ENCODE assay signal across 26 cellular contexts in genomic region chr17:57447357-57448019, GRCh38.
DNase-seq lines count a peak whose midpoint lies in the region; ATAC-seq and TF ChIP-seq lines count a peak whose summit lies in the region.
"Had no signal": no experiment of that assay in that cellular context is flagged by ENCODE, and none has a peak within 500 bp of the region (broad histone marks: within the 10 kb centered on the region; RNA-seq: fewer than 3 reads in every experiment).

No MANE protein-coding gene starts in this region.

- H3K27me3 ChIP-seq in BLaER1 treated with 17β-estradiol and CSF1 and Interleukin-3, amounts not matched to agents 10 nM and 100 nM = peaks cover 0 to 6% (median 0%) of the 10 kb centered on the region in 11 experiments; a peak in 3 of 22 replicates
- no peaks in the 10 kb centered on the region for H3K27me3 ChIP-seq in naive thymus-derived CD4-positive, alpha-beta T cell (ENCODE audit: control insufficient read depth in 2 of 2, insufficient read depth in 2 of 2, low read length in 2 of 2)
- H3K27me3 ChIP-seq: pancreas, right lobe of liver, tibial nerve had no signal

- no peaks in the 10 kb centered on the region for H3K9me3 Mint-ChIP-seq in activated B cell treated with CpG ODN at 0.5 μM for 24 hours
- H3K9me3 Mint-ChIP-seq in naive thymus-derived CD4-positive, alpha-beta T cell = no peaks in the 10 kb centered on the region
- H3K9me3 Mint-ChIP-seq in stimulated activated naive CD8-positive, alpha-beta T cell treated with anti-CD3 and anti-CD28 coated beads, Interleukin-15, amount 100 ng/mL, for 72 hours = no peaks in the 10 kb centered on the region
- H3K9me3 Mint-ChIP-seq: activated CD4-positive, alpha-beta memory T cell treated with anti-CD3 and anti-CD28 coated beads, Interleukin-2, amount 10 ng/mL, durations not matched to agents 7 days and 5 days; naive thymus-derived CD8-positive, alpha-beta T cell; WTC11 had no signal

- TF ChIP-seq CTCF in activated B cell treated with CpG ODN at 0.5 μM for 24 hours (IDR thresholded peaks at IDR 0.05) = no peak

- peak overlapping the region in 8 of 11 experiments; percentile 52 to 99 (median 94); a peak in 17 of 22 replicates for H3K27ac ChIP-seq in BLaER1 treated with 17β-estradiol and CSF1 and Interleukin-3, amounts not matched to agents 10 nM and 100 nM
- H3K27ac ChIP-seq in naive thymus-derived CD4-positive, alpha-beta T cell (ENCODE audit: low read depth, low read length) = no peak overlapping the region
- H3K27ac ChIP-seq: pancreas, right lobe of liver, tibial nerve had no signal

- peak overlapping the region in 8 of 11 experiments; percentile 31 to 92 (median 82); a peak in 16 of 22 replicates for H3K9ac ChIP-seq in BLaER1 treated with 17β-estradiol and CSF1 and Interleukin-3, amounts not matched to agents 10 nM and 100 nM
- H3K9ac ChIP-seq: SK-N-SH had no signal

- peak overlapping the region; percentile 39 for H3K4me3 Mint-ChIP-seq in activated B cell treated with CpG ODN at 0.5 μM for 24 hours
- H3K4me3 Mint-ChIP-seq in naive thymus-derived CD4-positive, alpha-beta T cell = no peak overlapping the region
- no peak overlapping the region for H3K4me3 Mint-ChIP-seq in stimulated activated naive CD8-positive, alpha-beta T cell treated with anti-CD3 and anti-CD28 coated beads, Interleukin-15, amount 100 ng/mL, for 72 hours
- H3K4me3 Mint-ChIP-seq: activated CD4-positive, alpha-beta memory T cell treated with anti-CD3 and anti-CD28 coated beads, Interleukin-2, amount 10 ng/mL, durations not matched to agents 7 days and 5 days; naive thymus-derived CD8-positive, alpha-beta T cell; WTC11 had no signal

- H4K20me1 ChIP-seq in BLaER1 treated with 17β-estradiol and CSF1 and Interleukin-3, amounts not matched to agents 10 nM and 100 nM = peaks cover 0 to 6% (median 0%) of the 10 kb centered on the region in 11 experiments; a peak in 2 of 22 replicates

- DNase-seq in HUDEP-2 (lab: John Stamatoyannopoulos, UW; ENCODE audit: unreplicated experiment in 76 of 76) = peak in 58 of 76 experiments; percentile 4 to 69 (median 42)
- DNase-seq in activated B cell treated with CpG ODN at 0.5 μM for 24 hours = no peak
- no peak for DNase-seq in naive thymus-derived CD4-positive, alpha-beta T cell
- no peak for DNase-seq in stimulated activated naive CD8-positive, alpha-beta T cell treated with anti-CD3 and anti-CD28 coated beads, Interleukin-15, amount 100 ng/mL, for 72 hours
- DNase-seq in NCI-H2196 (lab: John Stamatoyannopoulos, UW; ENCODE audit: unreplicated experiment) = no peak
- DNase-seq: activated CD4-positive, alpha-beta memory T cell treated with anti-CD3 and anti-CD28 coated beads, Interleukin-2, amount 10 ng/mL, durations not matched to agents 7 days and 5 days; activated effector memory CD4-positive, alpha-beta T cell treated with anti-CD3 and anti-CD28 coated beads, Interleukin-2, amount 50 U/mL, for 16 hours; effector CD8-positive, alpha-beta T cell; foreskin fibroblast; GOT3; mesendoderm; naive thymus-derived CD8-positive, alpha-beta T cell; NCI-H1092; NCI-H187; NCI-H526 treated with DMSO at 0.1 percent for 48 hours; pancreas; right lobe of liver; SK-N-SH; stimulated activated CD4-positive, alpha-beta T cell treated with anti-CD3 and anti-CD28 coated beads, Interleukin-4, amount 100 ng/mL, for 4 hours; stimulated activated naive CD8-positive, alpha-beta T cell treated with anti-CD3 and anti-CD28 coated beads, Interleukin-15, Interleukin-2, amounts not matched to agents 100 U/mL and 50 U/mL, for 24 hours had no signal

- intact Hi-C loops in activated B cell treated with CpG ODN at 0.5 μM for 24 hours (cut with micrococcal nuclease) = no loop called here
- intact Hi-C loops in naive thymus-derived CD4-positive, alpha-beta T cell (cut with micrococcal nuclease) = loop anchor here in 1 of 2 donors (10.0 kb wide), 1 partner anchor 157 kb away; no protein-coding TSS in a partner anchor

- peak overlapping the region; percentile 45 to 94 (median 90) for H3K4me2 ChIP-seq in BLaER1 treated with 17β-estradiol and CSF1 and Interleukin-3, amounts not matched to agents 10 nM and 100 nM
- H3K4me2 ChIP-seq: SK-N-SH had no signal

- ATAC-seq in activated B cell treated with CpG ODN at 0.5 μM for 24 hours (ENCODE audit: low read depth) (peak; percentile 23), HG02588 (IDR thresholded peaks at IDR 0.05; ENCODE audit: unreplicated experiment) (no peak), GM19463 (IDR thresholded peaks at IDR 0.05; ENCODE audit: unreplicated experiment) (no peak)
- ATAC-seq in naive thymus-derived CD4-positive, alpha-beta T cell = peak; percentile 28
- no peak for ATAC-seq in stimulated activated naive CD8-positive, alpha-beta T cell treated with anti-CD3 and anti-CD28 coated beads, Interleukin-15, amount 100 ng/mL, for 72 hours
- ATAC-seq: left lobe of liver; naive thymus-derived CD8-positive, alpha-beta T cell; right lobe of liver; stimulated activated naive CD8-positive, alpha-beta T cell treated with anti-CD3 and anti-CD28 coated beads, Interleukin-15, Interleukin-2, amounts not matched to agents 100 U/mL and 50 U/mL, for 24 hours; WTC11 had no signal

- H3K4me1 ChIP-seq in BLaER1 treated with 17β-estradiol and CSF1 and Interleukin-3, amounts not matched to agents 10 nM and 100 nM = peaks cover 78 to 100% (median 99%) of the 10 kb centered on the region in 10 experiments
- H3K4me1 ChIP-seq in naive thymus-derived CD4-positive, alpha-beta T cell (ENCODE audit: control insufficient read depth in 2 of 2, insufficient read depth in 2 of 2, low read length in 2 of 2) = peaks cover 14 to 26% of the 10 kb centered on the region in 2 donors
- H3K4me1 ChIP-seq: pancreas, right lobe of liver had no signal

- peaks cover 0 to 31% (median 0%) of the 10 kb centered on the region in 11 experiments; a peak in 4 of 22 replicates for H3K36me3 ChIP-seq in BLaER1 treated with 17β-estradiol and CSF1 and Interleukin-3, amounts not matched to agents 10 nM and 100 nM
- H3K36me3 ChIP-seq in naive thymus-derived CD4-positive, alpha-beta T cell (ENCODE audit: control insufficient read depth in 2 of 3, insufficient read depth in 3 of 3, low read length in 3 of 3) = no peaks in the 10 kb centered on the region
- H3K36me3 ChIP-seq: pancreas, right lobe of liver, tibial nerve had no signal

- POLR2A ChIA-PET in activated B cell treated with CpG ODN at 0.5 μM for 24 hours (lab: Charles Lee) = no interaction called here
- POLR2A ChIA-PET in naive thymus-derived CD4-positive, alpha-beta T cell (lab: Charles Lee) = interaction anchor here (0.6 kb wide), 1 partner anchor 12 kb away, joined by 3 read pairs; no protein-coding TSS in a partner anchor

- peaks cover 73% of the 10 kb centered on the region for H3K4me1 Mint-ChIP-seq in activated B cell treated with CpG ODN at 0.5 μM for 24 hours
- H3K4me1 Mint-ChIP-seq in naive thymus-derived CD4-positive, alpha-beta T cell = peaks cover 38 to 84% (median 70%) of the 10 kb centered on the region in 7 donors
- peaks cover 74% of the 10 kb centered on the region for H3K4me1 Mint-ChIP-seq in stimulated activated naive CD8-positive, alpha-beta T cell treated with anti-CD3 and anti-CD28 coated beads, Interleukin-15, amount 100 ng/mL, for 72 hours

- H3K27me3 Mint-ChIP-seq in activated B cell treated with CpG ODN at 0.5 μM for 24 hours = no peaks in the 10 kb centered on the region
- no peaks in the 10 kb centered on the region for H3K27me3 Mint-ChIP-seq in naive thymus-derived CD4-positive, alpha-beta T cell
- no peaks in the 10 kb centered on the region for H3K27me3 Mint-ChIP-seq in stimulated activated naive CD8-positive, alpha-beta T cell treated with anti-CD3 and anti-CD28 coated beads, Interleukin-15, amount 100 ng/mL, for 72 hours
- H3K27me3 Mint-ChIP-seq: activated CD4-positive, alpha-beta memory T cell treated with anti-CD3 and anti-CD28 coated beads, Interleukin-2, amount 10 ng/mL, durations not matched to agents 7 days and 5 days; naive thymus-derived CD8-positive, alpha-beta T cell had no signal

- H3K9me3 ChIP-seq in BLaER1 treated with 17β-estradiol and CSF1 and Interleukin-3, amounts not matched to agents 10 nM and 100 nM (replicated peaks in 1 of 11) = peaks cover 0 to 10% (median 6%) of the 10 kb centered on the region in 11 experiments; a peak in 12 of 22 replicates
- H3K9me3 ChIP-seq in naive thymus-derived CD4-positive, alpha-beta T cell (ENCODE audit: control insufficient read depth in 2 of 3, low read length in 3 of 3) = no peaks in the 10 kb centered on the region
- H3K9me3 ChIP-seq: pancreas, right lobe of liver, SK-N-SH, tibial nerve had no signal

- peak overlapping the region; percentile 18 for H3K27ac Mint-ChIP-seq in activated B cell treated with CpG ODN at 0.5 μM for 24 hours
- H3K27ac Mint-ChIP-seq in naive thymus-derived CD4-positive, alpha-beta T cell = peak overlapping the region in 4 of 9 donors; percentile 15 to 76 (median 53)
- peak overlapping the region in 1 of 2 donors; percentile 85 for H3K27ac Mint-ChIP-seq in stimulated activated naive CD8-positive, alpha-beta T cell treated with anti-CD3 and anti-CD28 coated beads, Interleukin-15, amount 100 ng/mL, for 72 hours
- H3K27ac Mint-ChIP-seq: activated CD4-positive, alpha-beta memory T cell treated with anti-CD3 and anti-CD28 coated beads, Interleukin-2, amount 10 ng/mL, durations not matched to agents 7 days and 5 days; WTC11 had no signal

- peak overlapping the region in 4 of 10 experiments; percentile 3 to 66 (median 46); a peak in 5 of 20 replicates for H3K4me3 ChIP-seq in BLaER1 treated with 17β-estradiol and CSF1 and Interleukin-3, amounts not matched to agents 10 nM and 100 nM
- no peak overlapping the region for H3K4me3 ChIP-seq in naive thymus-derived CD4-positive, alpha-beta T cell (ENCODE audit: low read length)
- H3K4me3 ChIP-seq: pancreas, right lobe of liver, tibial nerve had no signal

- peaks cover 8% of the 10 kb centered on the region for H3K36me3 Mint-ChIP-seq in activated B cell treated with CpG ODN at 0.5 μM for 24 hours (ENCODE audit: low read depth)
- H3K36me3 Mint-ChIP-seq in naive thymus-derived CD4-positive, alpha-beta T cell = peaks cover 0 to 9% (median 0%) of the 10 kb centered on the region in 5 donors
- H3K36me3 Mint-ChIP-seq: WTC11 had no signal

- CTCF ChIA-PET in activated B cell treated with CpG ODN at 0.5 μM for 24 hours (lab: Charles Lee) = interaction anchor here (1.5 kb wide), 1 partner anchor 224 kb away, joined by 4 read pairs; no protein-coding TSS in a partner anchor
- CTCF ChIA-PET in naive thymus-derived CD4-positive, alpha-beta T cell (lab: Charles Lee) = no interaction called here

Comparison
In these comparisons a context has a peak if more than half of its experiments do, and no peak if none do; other contexts are left out.
1. DNase-seq: peak in HUDEP-2 (58 of 76); none in activated B cell treated with CpG ODN at 0.5 μM for 24 hours (single experiment), naive thymus-derived CD4-positive, alpha-beta T cell (0 of 9), stimulated activated naive CD8-positive, alpha-beta T cell treated with anti-CD3 and anti-CD28 coated beads, Interleukin-15, amount 100 ng/mL, for 72 hours (0 of 2) and NCI-H2196 (single experiment).
2. ATAC-seq: peak in activated B cell treated with CpG ODN at 0.5 μM for 24 hours (single experiment) and naive thymus-derived CD4-positive, alpha-beta T cell (single experiment); none in stimulated activated naive CD8-positive, alpha-beta T cell treated with anti-CD3 and anti-CD28 coated beads, Interleukin-15, amount 100 ng/mL, for 72 hours (single experiment), HG02588 (single experiment) and GM19463 (single experiment).